Comparison of ENCODE assay signal across 9 cellular contexts in the genomic region with DNA sequence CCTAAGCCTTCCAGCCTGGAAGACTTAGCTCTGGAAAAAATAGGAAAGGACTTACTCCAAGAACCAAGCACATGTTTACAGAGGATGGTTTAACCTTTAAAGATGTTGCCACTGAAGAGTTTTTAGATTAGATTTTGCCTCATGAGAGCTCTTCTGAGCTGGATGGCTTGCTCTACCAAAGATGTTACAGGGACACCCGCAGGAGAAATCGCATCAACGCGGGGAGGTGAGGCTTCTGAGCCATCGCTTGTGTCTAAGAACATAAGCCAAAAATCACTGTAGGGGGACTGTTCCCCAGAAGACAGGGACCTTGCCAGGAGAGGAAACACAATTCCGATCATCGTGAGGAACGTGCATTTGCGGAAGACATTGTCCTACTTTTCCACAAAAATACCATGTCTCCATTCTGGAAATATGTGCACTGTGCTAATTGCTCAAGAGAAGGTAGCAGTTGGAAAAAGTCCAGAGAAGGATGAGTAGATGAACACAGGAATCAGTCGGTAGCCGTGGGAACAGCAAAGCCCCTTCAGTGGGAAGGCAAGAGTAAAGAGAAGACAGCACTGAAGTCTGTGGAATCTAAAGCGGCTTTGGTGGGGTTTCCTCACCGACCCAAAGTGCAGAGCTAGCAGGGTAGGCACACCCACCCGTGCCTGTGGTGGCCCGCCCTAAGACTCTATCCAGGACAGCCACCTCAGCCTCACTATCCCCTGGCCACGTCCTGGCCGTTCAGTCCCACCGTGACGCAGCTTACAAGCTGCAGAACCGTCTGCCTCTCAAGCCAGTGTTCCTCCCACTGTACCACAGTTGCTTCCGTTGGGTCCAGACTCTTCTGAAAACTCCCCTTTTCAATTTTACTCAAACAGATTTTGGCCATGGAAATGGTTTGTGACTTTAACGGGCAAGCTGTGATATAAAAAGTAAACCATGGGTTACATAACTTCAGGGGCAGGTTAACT.
DNase-seq lines count a peak whose midpoint lies in the region; FAIRE-seq and TF ChIP-seq lines count a peak whose summit lies in the region.
"Had no signal": no experiment of that assay in that cellular context is flagged by ENCODE, and none has a peak within 500 bp of the region (broad histone marks: within the 10 kb centered on the region; RNA-seq: fewer than 3 reads in every experiment).

No MANE protein-coding gene starts in this region.

- no peaks in the 10 kb centered on the region for H3K27me3 Mint-ChIP-seq in activated naive CD4-positive, alpha-beta T cell treated with anti-CD3 and anti-CD28 coated beads, Interleukin-2, amount 10 ng/mL, durations not matched to agents 7 days and 5 days
- H3K27me3 Mint-ChIP-seq in type B pancreatic cell: no peaks in the 10 kb centered on the region

- H3K36me3 Mint-ChIP-seq in activated naive CD4-positive, alpha-beta T cell treated with anti-CD3 and anti-CD28 coated beads, Interleukin-2, amount 10 ng/mL, durations not matched to agents 7 days and 5 days: peaks cover 19% of the 10 kb centered on the region
- no peaks in the 10 kb centered on the region for H3K36me3 Mint-ChIP-seq in type B pancreatic cell

- H3K4me3 ChIP-seq in WERI-Rb-1 (ENCODE audit: low read depth, low read length): peak overlapping the region; percentile 7
- H3K4me3 ChIP-seq in keratinocyte (ENCODE audit: control insufficient read depth in 2 of 3, extremely low read depth in 1 of 3, insufficient read depth in 2 of 3, low read depth in 1 of 3, low read length in 3 of 3): no peak overlapping the region

- H3K36me3 ChIP-seq in WERI-Rb-1: no peaks in the 10 kb centered on the region
- H3K36me3 ChIP-seq in keratinocyte (ENCODE audit: control insufficient read depth in 2 of 2, extremely low read depth in 1 of 2, insufficient read depth in 2 of 2, low read length in 2 of 2): no peaks in the 10 kb centered on the region

- no peaks in the 10 kb centered on the region for H3K27me3 ChIP-seq in WERI-Rb-1 (ENCODE audit: insufficient read depth, low read depth, severe bottlenecking)
- H3K27me3 ChIP-seq in keratinocyte (ENCODE audit: control insufficient read depth, extremely low read depth, insufficient read depth, low read length): no peaks in the 10 kb centered on the region

- no peaks in the 10 kb centered on the region for H3K9me1 ChIP-seq in keratinocyte (ENCODE audit: control insufficient read depth, extremely low read depth, insufficient read depth, low read length)

- CTCF ChIA-PET in activated naive CD4-positive, alpha-beta T cell treated with anti-CD3 and anti-CD28 coated beads, Interleukin-2, amount 10 ng/mL, durations not matched to agents 7 days and 5 days (lab: Charles Lee): interaction anchor here (1.5 to 2.7 kb wide), 2 partner anchors 189 to 201 kb away, joined by 3 to 12 read pairs; no protein-coding TSS in a partner anchor

- no peak for FAIRE-seq in keratinocyte (lab: Jason Lieb, UNC)

- no peak overlapping the region for H3K4me3 Mint-ChIP-seq in activated naive CD4-positive, alpha-beta T cell treated with anti-CD3 and anti-CD28 coated beads, Interleukin-2, amount 10 ng/mL, durations not matched to agents 7 days and 5 days
- no peak overlapping the region for H3K4me3 Mint-ChIP-seq in type B pancreatic cell

- peak overlapping the region; percentile 60 for H3K9ac ChIP-seq in keratinocyte (ENCODE audit: control insufficient read depth, extremely low read depth, insufficient read depth, low read length)

- peaks cover 45% of the 10 kb centered on the region for H3K4me1 ChIP-seq in keratinocyte (ENCODE audit: control insufficient read depth, extremely low read depth, insufficient read depth, low read length)
- H3K4me1 ChIP-seq: Caco-2 had no signal

- DNase-seq in activated naive CD4-positive, alpha-beta T cell treated with anti-CD3 and anti-CD28 coated beads, Interleukin-2, amount 10 ng/mL, durations not matched to agents 7 days and 5 days: peak; percentile 29
- no peak for DNase-seq in activated naive CD4-positive, alpha-beta T cell (lab: John Stamatoyannopoulos, UW)
- peak; percentile 76 for DNase-seq in WERI-Rb-1
- no peak for DNase-seq in keratinocyte (ENCODE audit: low read depth, low spot score)
- peak; percentile 8 for DNase-seq in type B pancreatic cell (ENCODE audit: extremely low spot score, unreplicated experiment)
- no peak for DNase-seq in mucosa of gallbladder (ENCODE audit: low spot score)
- DNase-seq in stimulated activated CD4-positive, alpha-beta T cell treated with anti-CD3 and anti-CD28 coated beads, Interleukin-4, amount 100 ng/mL, for 1 hour: no peak
- no peak for DNase-seq in stimulated activated CD4-positive, alpha-beta T cell treated with anti-CD3 and anti-CD28 coated beads, Interleukin-2, amount 100 ng/mL, for 48 hours
- DNase-seq: Caco-2 had no signal

- H2AFZ ChIP-seq in keratinocyte (ENCODE audit: control insufficient read depth, low read length): peak overlapping the region; percentile 34

- peak overlapping the region; percentile 68 for H3K4me2 ChIP-seq in keratinocyte (ENCODE audit: control insufficient read depth, extremely low read depth, insufficient read depth, low read depth, low read length)

- TF ChIP-seq CTCF in WERI-Rb-1 (IDR thresholded peaks at IDR 0.05; ENCODE audit: low read depth, low read length): peak; percentile 43; the same call in 1 of the 2 replicates
- peak in 1 of 3 experiments; percentile 9 for TF ChIP-seq CTCF in keratinocyte (optimal IDR thresholded peaks at IDR 0.05 in 1 of 3, IDR thresholded peaks at IDR 0.05 in 1 of 3, conservative IDR thresholded peaks at IDR 0.05 in 1 of 3; ENCODE audit: extremely low read depth in 1 of 3, insufficient read depth in 2 of 3, low read length in 3 of 3)
- no peak for TF ChIP-seq CTCF in type B pancreatic cell (conservative IDR thresholded peaks at IDR 0.05)

- no peaks in the 10 kb centered on the region for H3K79me2 ChIP-seq in keratinocyte (ENCODE audit: control insufficient read depth, insufficient read depth, low read length)

- no peaks in the 10 kb centered on the region for H3K9me3 ChIP-seq in WERI-Rb-1 (ENCODE audit: severe bottlenecking)
- H3K9me3 ChIP-seq in keratinocyte (ENCODE audit: control insufficient read depth, low read depth, low read length): no peaks in the 10 kb centered on the region
- H3K9me3 ChIP-seq: Caco-2 had no signal

- peaks cover 12% of the 10 kb centered on the region for H3K9me3 Mint-ChIP-seq in activated naive CD4-positive, alpha-beta T cell treated with anti-CD3 and anti-CD28 coated beads, Interleukin-2, amount 10 ng/mL, durations not matched to agents 7 days and 5 days
- no peaks in the 10 kb centered on the region for H3K9me3 Mint-ChIP-seq in type B pancreatic cell

- H4K20me1 ChIP-seq in keratinocyte (ENCODE audit: control insufficient read depth, extremely low read depth, insufficient read depth, low read length): no peaks in the 10 kb centered on the region

- H3K27ac Mint-ChIP-seq in activated naive CD4-positive, alpha-beta T cell treated with anti-CD3 and anti-CD28 coated beads, Interleukin-2, amount 10 ng/mL, durations not matched to agents 7 days and 5 days: peak overlapping the region; percentile 78
- H3K27ac Mint-ChIP-seq in type B pancreatic cell: no peak overlapping the region

- peaks cover 51% of the 10 kb centered on the region for H3K4me1 Mint-ChIP-seq in activated naive CD4-positive, alpha-beta T cell treated with anti-CD3 and anti-CD28 coated beads, Interleukin-2, amount 10 ng/mL, durations not matched to agents 7 days and 5 days
- peaks cover 24% of the 10 kb centered on the region for H3K4me1 Mint-ChIP-seq in type B pancreatic cell (ENCODE audit: unreplicated experiment)

- dilution Hi-C loops in keratinocyte (cut with MboI; ENCODE audit: extremely low pct_ligation_motif_present, low sequenced_read_pairs): no loop called here

- H3K27ac ChIP-seq in WERI-Rb-1: peak overlapping the region; percentile 69
- H3K27ac ChIP-seq in keratinocyte (ENCODE audit: control insufficient read depth, insufficient read depth, low read length): peak overlapping the region; percentile 90

Comparison
In these comparisons a context has a peak if more than half of its experiments do, and no peak if none do; other contexts are left out.
1. DNase-seq: peak in activated naive CD4-positive, alpha-beta T cell treated with anti-CD3 and anti-CD28 coated beads, Interleukin-2, amount 10 ng/mL, durations not matched to agents 7 days and 5 days (single experiment), WERI-Rb-1 (single experiment) and type B pancreatic cell (single experiment); none in activated naive CD4-positive, alpha-beta T cell (0 of 4), keratinocyte (single experiment), mucosa of gallbladder (single experiment), stimulated activated CD4-positive, alpha-beta T cell treated with anti-CD3 and anti-CD28 coated beads, Interleukin-4, amount 100 ng/mL, for 1 hour (single experiment) and stimulated activated CD4-positive, alpha-beta T cell treated with anti-CD3 and anti-CD28 coated beads, Interleukin-2, amount 100 ng/mL, for 48 hours (0 of 2).